8 cellular contexts compared by ENCODE assay signal in the genomic region with DNA sequence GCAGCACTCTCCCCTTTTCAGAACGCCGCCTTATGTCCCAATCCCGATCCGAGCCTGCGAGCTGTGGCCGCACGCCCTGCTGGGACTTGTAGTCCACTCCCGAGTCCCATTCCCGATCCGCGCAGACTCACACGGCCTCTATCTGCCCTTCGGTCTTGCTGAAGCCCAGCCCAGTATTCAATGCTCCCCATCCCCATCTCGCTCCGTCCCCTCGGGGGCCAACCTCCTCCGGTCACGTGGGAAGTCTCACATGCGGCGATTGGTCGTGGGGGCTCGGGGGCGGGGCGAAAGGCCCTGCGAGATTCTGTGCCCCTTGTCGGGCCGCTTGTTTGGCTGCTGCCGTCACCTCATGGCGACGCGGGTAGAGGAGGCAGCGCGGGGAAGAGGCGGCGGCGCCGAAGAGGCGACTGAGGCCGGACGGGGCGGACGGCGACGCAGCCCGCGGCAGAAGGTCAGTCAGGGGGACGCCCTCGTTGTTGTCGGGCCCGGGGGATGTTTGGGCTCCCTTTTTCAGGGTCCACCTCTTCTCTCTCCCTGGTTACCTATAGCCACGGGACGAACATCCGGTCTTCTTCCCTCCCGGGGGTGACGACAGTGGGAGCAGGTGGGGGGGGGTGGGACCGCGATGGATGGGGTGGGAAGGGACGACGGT. TPM values are rescaled to one million over a fixed set of nuclear protein-coding genes. Genes with fewer than 3 reads are reported as not detected.
DNase-seq lines count a peak whose midpoint lies in the region; ATAC-seq and TF ChIP-seq lines count a peak whose summit lies in the region.

TXLNG (plus strand) TSS at position 328 of the 652 bp plus-strand sequence; CDS start at position 350, 22 bp downstream.

- ATAC-seq in GM19395 (IDR thresholded peaks at IDR 0.05; ENCODE audit: unreplicated experiment) (peak; percentile 100), HG03565 (IDR thresholded peaks at IDR 0.05; ENCODE audit: unreplicated experiment) (peak; percentile 98), left lobe of liver (peak; percentile 93)

- no peaks in the 10 kb centered on the region for H3K27me3 Mint-ChIP-seq in dendritic cell treated with granulocyte-macrophage colony-stimulating factor and Interleukin-4, amounts not matched to agents 40 ng/mL and 50 ng/mL, for 4 days

- no peaks in the 10 kb centered on the region for H3K9me3 Mint-ChIP-seq in dendritic cell treated with granulocyte-macrophage colony-stimulating factor and Interleukin-4, amounts not matched to agents 40 ng/mL and 50 ng/mL, for 4 days

- DNase-seq in NCI-H774 (lab: John Stamatoyannopoulos, UW) (peak; percentile 95), left lobe of liver (ENCODE audit: low spot score) (peak; percentile 96)
- DNase-seq in activated CD4-positive, alpha-beta T cell treated with anti-CD3 and anti-CD28 coated beads, Interleukin-2, amount 50 U/mL, for 4 hours: peak; percentile 88 to 91
- peak; percentile 88 for DNase-seq in stimulated activated CD4-positive, alpha-beta T cell treated with anti-CD3 and anti-CD28 coated beads, Interleukin-2, amount 100 ng/mL, for 4 hours (ENCODE audit: low read depth)

- peak within 1 kb of the TSS; percentile 89 for H3K4me3 Mint-ChIP-seq in dendritic cell treated with granulocyte-macrophage colony-stimulating factor and Interleukin-4, amounts not matched to agents 40 ng/mL and 50 ng/mL, for 4 days

- TF ChIP-seq CTCF in C4-2B (conservative IDR thresholded peaks at IDR 0.05): no peak

- H3K27ac ChIP-seq in C4-2B: peak within 1 kb of the TSS; percentile 76

- H3K4me1 Mint-ChIP-seq in dendritic cell treated with granulocyte-macrophage colony-stimulating factor and Interleukin-4, amounts not matched to agents 40 ng/mL and 50 ng/mL, for 4 days (ENCODE audit: low read depth): no peaks in the 10 kb centered on the region

- peak within 1 kb of the TSS; percentile 84 for H3K27ac Mint-ChIP-seq in dendritic cell treated with granulocyte-macrophage colony-stimulating factor and Interleukin-4, amounts not matched to agents 40 ng/mL and 50 ng/mL, for 4 days

- H3K36me3 Mint-ChIP-seq in dendritic cell treated with granulocyte-macrophage colony-stimulating factor and Interleukin-4, amounts not matched to agents 40 ng/mL and 50 ng/mL, for 4 days (ENCODE audit: low read depth): peaks cover 9% of the 10 kb centered on the region

- intact Hi-C loops in dendritic cell treated with granulocyte-macrophage colony-stimulating factor and Interleukin-4, amounts not matched to agents 40 ng/mL and 50 ng/mL, for 4 days (cut with micrococcal nuclease): loop anchor here (10.0 kb wide), 1 partner anchor 61 kb away; no protein-coding TSS in a partner anchor

RNA-seq across cellular contexts. Expression of gene TXLNG, which starts in this region (rescaled TPM):
- 5.1 TPM for total RNA-seq in left lobe of liver

Comparison
In these comparisons a context has a peak if more than half of its experiments do, and no peak if none do; other contexts are left out.
1. Peak in every context shown above with its lines: DNase-seq, ATAC-seq and H3K27ac ChIP-seq.